ENCODE assay signal across 8 cellular contexts in the genomic region with DNA sequence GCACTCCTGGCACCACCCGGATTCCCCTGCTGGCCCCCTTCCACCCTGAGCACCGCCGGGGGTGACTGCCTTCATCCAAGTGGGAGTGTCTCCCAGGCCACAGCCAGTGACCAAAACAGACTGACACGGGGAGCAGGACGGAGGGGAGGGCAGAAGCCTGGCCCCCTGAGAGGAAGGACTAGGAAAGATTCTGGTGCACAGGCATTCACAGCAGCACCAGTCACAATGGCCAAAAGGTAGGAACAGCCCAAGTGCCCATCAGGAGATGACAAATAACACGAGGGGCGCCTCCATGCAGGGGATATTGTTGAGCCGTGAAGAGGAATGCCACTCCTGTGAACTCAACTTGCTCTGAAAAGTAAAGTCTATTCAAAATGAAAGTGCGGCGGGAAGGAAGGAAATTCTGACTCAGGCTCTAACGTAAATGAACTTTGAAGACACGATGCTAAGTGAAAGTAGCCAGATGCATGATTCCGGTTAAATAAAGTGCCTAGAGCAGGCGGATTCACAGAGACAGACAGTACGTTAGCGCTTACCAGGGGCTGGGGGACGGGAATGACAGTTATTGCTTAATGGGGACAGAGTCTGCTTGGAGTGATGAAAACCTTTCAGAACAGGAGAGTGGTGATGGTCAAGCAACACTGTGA.
DNase-seq lines count a peak whose midpoint lies in the region; ATAC-seq and TF ChIP-seq lines count a peak whose summit lies in the region.

No MANE protein-coding gene starts in this region.

- H3K27me3 ChIP-seq in rectal smooth muscle tissue (ENCODE audit: control insufficient read depth, insufficient read depth, low read length) = peaks cover 2% of the 10 kb centered on the region

- peaks cover 0 to 2% (median 0%) of the 10 kb centered on the region in 3 donors for H3K9me3 Mint-ChIP-seq in IgD-negative memory B cell

- CTCF ChIA-PET in AG04449 (lab: Yijun Ruan, JAX) = interaction anchor here (1.6 kb wide), 1 partner anchor 8 kb away, joined by 5 read pairs; no protein-coding TSS in a partner anchor

- H3K36me3 Mint-ChIP-seq in IgD-negative memory B cell = peaks cover 1% of the 10 kb centered on the region

- peaks cover 10 to 13% (median 11%) of the 10 kb centered on the region in 3 donors for H3K4me1 Mint-ChIP-seq in IgD-negative memory B cell

- H3K9ac ChIP-seq in rectal smooth muscle tissue (ENCODE audit: low read length) = peak overlapping the region; percentile 28

- peak overlapping the region; percentile 18; the same call in 1 of the 2 replicates for H3K4me3 ChIP-seq in AG04449 (ENCODE audit: low read depth, low read length)
- H3K4me3 ChIP-seq in fibroblast of mammary gland (ENCODE audit: control insufficient read depth, low read depth, low read length) = no peak overlapping the region
- peak overlapping the region; percentile 38 for H3K4me3 ChIP-seq in rectal smooth muscle tissue (ENCODE audit: low read length)

- H3K4me3 Mint-ChIP-seq in IgD-negative memory B cell = peak overlapping the region; percentile 0 to 88 (median 80)

- H3K27ac ChIP-seq in rectal smooth muscle tissue (ENCODE audit: low read depth, low read length) = peak overlapping the region; percentile 86

- TF ChIP-seq CTCF in AG04449 (IDR thresholded peaks at IDR 0.05; ENCODE audit: insufficient read depth, low read length, missing control alignments) = no peak
- no peak for TF ChIP-seq CTCF in fibroblast of mammary gland (conservative IDR thresholded peaks at IDR 0.05; ENCODE audit: control insufficient read depth, insufficient read depth, low read depth, low read length)

- POLR2A ChIA-PET in AG04449 (lab: Yijun Ruan, JAX) = interaction anchor here (0.6 kb wide), 1 partner anchor 11 kb away, joined by 4 read pairs; no protein-coding TSS in a partner anchor

- no peak for DNase-seq in AG04449 (ENCODE audit: low read depth, low spot score)
- DNase-seq in activated CD8-positive, alpha-beta memory T cell treated with anti-CD3 and anti-CD28 coated beads for 4 hours (ENCODE audit: low read depth in 2 of 2) = peak; percentile 19 to 67
- peak; percentile 67 for DNase-seq in fibroblast of mammary gland (ENCODE audit: low read depth)
- DNase-seq in DMS53 (lab: John Stamatoyannopoulos, UW) = no peak
- no peak for DNase-seq in NCI-H82 treated with DMSO at 0.1 percent for 48 hours (lab: John Stamatoyannopoulos, UW; ENCODE audit: unreplicated experiment)

- no peaks in the 10 kb centered on the region for H3K36me3 ChIP-seq in rectal smooth muscle tissue (ENCODE audit: control insufficient read depth, insufficient read depth, low read length)

- H3K27me3 Mint-ChIP-seq in IgD-negative memory B cell = peaks cover 4% of the 10 kb centered on the region

- H3K27ac Mint-ChIP-seq in IgD-negative memory B cell = peak overlapping the region in 2 of 3 donors; percentile 68 to 76

- peaks cover 16% of the 10 kb centered on the region for H3K4me1 ChIP-seq in rectal smooth muscle tissue (ENCODE audit: control insufficient read depth, insufficient read depth, low read length)

- peak; percentile 88 for ATAC-seq in GM19463 (IDR thresholded peaks at IDR 0.05; ENCODE audit: unreplicated experiment)

Comparison
In these comparisons a context has a peak if more than half of its experiments do, and no peak if none do; other contexts are left out.
1. DNase-seq: peak in activated CD8-positive, alpha-beta memory T cell treated with anti-CD3 and anti-CD28 coated beads for 4 hours (2 of 2) and fibroblast of mammary gland (single experiment); none in AG04449 (single experiment), DMS53 (single experiment) and NCI-H82 treated with DMSO at 0.1 percent for 48 hours (single experiment).